Comparison of ENCODE assay signal across 8 cellular contexts in the genomic region with DNA sequence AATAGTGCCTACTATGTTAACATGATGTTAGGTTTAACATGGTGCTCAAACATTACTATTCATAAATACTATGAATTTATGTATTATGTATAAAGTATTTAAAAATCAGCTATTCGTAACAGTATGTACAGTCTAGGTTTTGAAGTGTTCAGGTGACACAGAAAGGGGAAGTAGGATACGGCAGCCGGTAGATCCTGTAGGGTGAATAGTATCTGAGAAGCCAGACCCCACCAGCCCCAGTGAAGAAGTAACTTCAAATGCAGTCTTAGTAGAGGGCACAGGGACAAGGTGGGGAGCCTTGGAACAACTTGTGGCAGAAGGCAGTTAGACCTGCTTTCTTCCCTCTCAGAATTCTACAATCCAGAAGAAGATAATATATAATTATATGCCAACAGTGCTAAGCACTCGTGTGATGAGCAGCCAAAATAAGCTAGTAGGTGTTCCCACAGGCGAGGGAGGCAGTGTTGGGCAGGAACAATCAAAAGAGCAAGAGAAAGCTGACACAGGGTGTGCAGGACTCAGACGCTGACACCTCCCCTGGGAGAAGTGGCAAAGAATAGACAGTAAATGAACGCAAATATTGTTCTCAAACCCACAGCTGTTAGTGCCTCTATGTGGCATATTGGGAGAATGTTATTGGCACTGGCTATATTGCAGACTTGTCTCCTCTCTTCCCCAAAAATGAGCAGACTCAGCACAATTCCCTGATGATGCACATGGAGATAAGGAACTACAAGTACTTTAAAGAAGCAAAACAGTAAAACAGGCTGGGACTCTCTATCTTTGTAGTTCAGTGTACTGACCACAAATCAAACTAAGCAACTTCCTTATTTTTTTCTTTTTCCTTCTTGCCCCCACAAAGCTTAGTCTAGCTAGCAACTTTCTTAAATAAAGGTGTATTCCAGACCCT. TPM values are rescaled to one million over a fixed set of nuclear protein-coding genes. Genes with fewer than 3 reads are reported as not detected.
DNase-seq lines count a peak whose midpoint lies in the region; ATAC-seq, FAIRE-seq and TF ChIP-seq lines count a peak whose summit lies in the region.

No MANE protein-coding gene starts in this region.

- no peak for TF ChIP-seq RAD21 in A549 (conservative IDR thresholded peaks at IDR 0.05 in 1 of 2, IDR thresholded peaks at IDR 0.05 in 1 of 2)
- no peak for TF ChIP-seq RAD21 in GM12878 (IDR thresholded peaks at IDR 0.05; ENCODE audit: insufficient read depth, low read depth, low read length)

- H3K79me2 ChIP-seq in GM12878 (ENCODE audit: control insufficient read depth, insufficient read depth, low read length) = peaks cover 60% of the 10 kb centered on the region

- RAD21 ChIA-PET in GM12878 (lab: Charles Lee; ENCODE audit: unreplicated experiment) = interaction anchor here (0.5 to 3.1 kb wide), 12 partner anchors 12 to 153 kb away, joined by 3 to 12 read pairs (median 4); partner anchors contain the start of gene HABP4

- TF ChIP-seq EP300 in A549 (IDR thresholded peaks at IDR 0.05) (no peak), GM12878 (IDR thresholded peaks at IDR 0.05; ENCODE audit: borderline replicate concordance in 1 of 2, control insufficient read depth in 1 of 2, low read depth in 2 of 2, low read length in 2 of 2) (0 out of 4 replicates have a peak, but pooled peaks of 1 of the 2 experiments have one; percentile 17)

- WGBS in A549 (ENCODE audit: missing lambda C conversion rate) = 78% methylated on average over 7 of the region's 7 CpGs
- WGBS in GM12878 (ENCODE audit: insufficient coverage, insufficient replicate concordance, low lambda C conversion rate, missing lambda C conversion rate) = 3% methylated on average over 7 of the region's 7 CpGs

- SMC1A ChIA-PET in GM12878 (lab: Charles Lee; ENCODE audit: uncharacterized antibody, unreplicated experiment) = interaction anchor here (0.7 to 2.4 kb wide), 21 partner anchors 11 to 441 kb away, joined by 3 to 15 read pairs (median 4); partner anchors contain the start of genes HABP4, SLC35D2 and ZNF782

- TF ChIP-seq CTCF in A549 (IDR thresholded peaks at IDR 0.05) (no peak), GM12878 (IDR thresholded peaks at IDR 0.05 in 2 of 3, conservative IDR thresholded peaks at IDR 0.05 in 1 of 3; ENCODE audit: control insufficient read depth in 2 of 3, extremely low read depth in 1 of 3, insufficient read depth in 1 of 3, low read depth in 3 of 3, low read length in 3 of 3) (peak in 1 of 3 experiments; percentile 22; a peak in 2 of 6 replicates)

- peaks cover 16% of the 10 kb centered on the region; the same call in 2 of the 3 replicates for H3K4me1 ChIP-seq in A549
- H3K4me1 ChIP-seq in GM12878 (ENCODE audit: control insufficient read depth, insufficient read depth, low read length) = peaks cover 20% of the 10 kb centered on the region

- intact Hi-C loops in GM12878 (cut with micrococcal nuclease; ENCODE audit: unreplicated experiment) = loop anchor here (10.0 kb wide), 1 partner anchor 151 kb away; no protein-coding TSS in a partner anchor

- FAIRE-seq in A549 (lab: Jason Lieb, UNC) (no peak), GM12878 (lab: Jason Lieb, UNC) (peak; percentile 56)

- no TSS peak for BruUV-seq in GM12878 (replicated peaks; lab: Mats Ljungman, UMichigan)

- no peak overlapping the region for H3K4me3 ChIP-seq in A549
- H3K4me3 ChIP-seq in GM12878 = peak overlapping the region; percentile 60
- H3K4me3 ChIP-seq in skin epidermis = no peak overlapping the region

- DNase-seq in A549 (ENCODE audit: low read depth in 1 of 2, low spot score in 1 of 2) = no peak
- DNase-seq in NCI-H1694 treated with DMSO at 0.1 percent for 48 hours (lab: John Stamatoyannopoulos, UW) = peak; percentile 15
- peak; percentile 66 for DNase-seq in GM12878 (ENCODE audit: low read depth, low spot score)
- DNase-seq in NCI-H510A (lab: John Stamatoyannopoulos, UW) = no peak
- no peak for DNase-seq in NCI-H446 treated with DMSO at 0.1 percent for 48 hours (lab: John Stamatoyannopoulos, UW)
- DNase-seq in NCI-H146 treated with DMSO at 0.1 percent for 48 hours (lab: John Stamatoyannopoulos, UW; ENCODE audit: unreplicated experiment) = no peak

- no peak for ATAC-seq in A549
- ATAC-seq in GM19035 (IDR thresholded peaks at IDR 0.05; ENCODE audit: unreplicated experiment) = peak; percentile 23
- peak; percentile 59 for ATAC-seq in GM12878

- no peaks in the 10 kb centered on the region for H4K20me1 ChIP-seq in GM12878 (ENCODE audit: control insufficient read depth, insufficient read depth)

- no peaks in the 10 kb centered on the region for H3K27me3 ChIP-seq in GM12878 (replicated peaks in 1 of 2; ENCODE audit: control insufficient read depth in 2 of 2, insufficient read depth in 2 of 2, low read length in 1 of 2)

- H3K4me2 ChIP-seq in A549 = no peak overlapping the region
- H3K4me2 ChIP-seq in GM12878 (ENCODE audit: control insufficient read depth, insufficient read depth) = peak overlapping the region; percentile 98

- H2AFZ ChIP-seq in GM12878 (ENCODE audit: control insufficient read depth, low read depth, low read length) = peak overlapping the region; percentile 77

- H3K27ac ChIP-seq in A549 (0 out of 6 replicates have a peak overlapping the region, but pooled peaks of 1 of the 2 experiments have one; percentile 6), GM12878 (ENCODE audit: control insufficient read depth, insufficient read depth) (peak overlapping the region; percentile 78), skin epidermis (peak overlapping the region in 13 of 21 experiments; percentile 1 to 81 (median 51))

- peak overlapping the region; percentile 55 for H3K9ac ChIP-seq in GM12878 (ENCODE audit: control insufficient read depth, insufficient read depth, low read length)

- POLR2A ChIA-PET in A549 (lab: Yijun Ruan, JAX) = interaction anchor here (0.8 kb wide), 1 partner anchor 69 kb away, joined by 4 read pairs; no protein-coding TSS in a partner anchor
- POLR2A ChIA-PET in GM12878 (lab: Charles Lee) = interaction anchor here (0.6 to 2.2 kb wide), 5 partner anchors 11 to 153 kb away, joined by 3 to 8 read pairs (median 5); partner anchors contain the start of gene HABP4

- H3K36me3 ChIP-seq in GM12878 (ENCODE audit: control insufficient read depth in 2 of 2, insufficient read depth in 2 of 2, low read length in 1 of 2) = no peaks in the 10 kb centered on the region; a peak in 1 of 4 replicates

- H3K9me3 ChIP-seq in A549 = no peaks in the 10 kb centered on the region
- H3K9me3 ChIP-seq in GM12878 (replicated peaks; ENCODE audit: control insufficient read depth, insufficient read depth, low read length) = no peaks in the 10 kb centered on the region

- CTCF ChIA-PET in A549 (lab: Yijun Ruan, JAX) = interaction anchor here (1.1 to 1.8 kb wide), 4 partner anchors 36 to 181 kb away, joined by 3 to 7 read pairs (median 4); partner anchors contain the start of gene HABP4
- CTCF ChIA-PET in GM12878 (lab: Yijun Ruan, JAX) = interaction anchor here (0.7 to 2.8 kb wide), 11 partner anchors 9 to 853 kb away, joined by 3 to 9 read pairs (median 4); partner anchors contain the start of gene HABP4

- in situ Hi-C loops in GM12878 (cut with MboI) = loop anchor here (10.0 to 25.0 kb wide), 2 partner anchors 1091 to 1224 kb away; partner anchors contain the start of genes NCBP1, TMOD1 and TSTD2

- TF ChIP-seq POLR2A in A549 (IDR thresholded peaks at IDR 0.05; ENCODE audit: low read length) = no peak
- no peak for TF ChIP-seq POLR2A in GM12878 (IDR thresholded peaks at IDR 0.05; ENCODE audit: low read depth, low read length)

RNA-seq across cellular contexts. Expression of gene ZNF367, which starts 4.6 kb away (rescaled TPM):
- polyA plus RNA-seq in A549 (2011; rRNA removed) (3.8 and 4.8 TPM in 2 replicates), A549 (2017; fragmentation: RNase III; extraction: RNeasy Plus Mini Kit Qiagen cat#74134 plus additional on column Dnase treatment) (8.2 to 8.3 TPM (median 8.3 TPM) in 3 replicates), GM12878 (2011; rRNA removed) (10.2 and 14.5 TPM in 2 replicates), GM12878 (2014; fragmentation: Illumina TruSeq; extraction: Trizol) (13.3 and 14.7 TPM in 2 replicates), GM12878 (2014; fragmentation: Nextera tagmentation; extraction: Ambion mirVana) (1 to 10 TPM; 3.9 to 5.5 TPM), GM12878 (2014; rRNA removed) (9.8 and 12.0 TPM in 2 replicates), GM12878 (2016; fragmentation: Nextera tagmentation; extraction: Ambion mirVana) (1 to 10 TPM; 2.9 to 6.2 TPM)
- 3.3 and 4.2 TPM in 2 replicates for polyA plus RNA-seq in A549 (2012; cell fraction: cytosol; rRNA removed)
- 5.3 and 5.4 TPM in 2 replicates for polyA plus RNA-seq in A549 (2012; cell fraction: nucleus; rRNA removed)
- polyA minus RNA-seq in A549 (2011; rRNA and poly(A)+ RNA removed) = 3.2 and 3.6 TPM in 2 replicates
- 9.3 and 9.5 TPM in 2 replicates for total RNA-seq in GM12878 (2013; cell fraction: nucleolus; rRNA removed)
- total RNA-seq in GM12878 (2014; rRNA removed) (16.3 and 17.8 TPM in 2 replicates), GM12878 (2014; rRNA removed; fragmentation: Illumina TruSeq; extraction: Trizol) (15.5 and 15.6 TPM in 2 replicates), GM12878 (2021) (14.3 and 15.7 TPM in 2 replicates)
- 3.8 TPM for polyA plus RNA-seq in GM12878 (2011; ENCODE audit: low read depth)
- 4.3 and 4.9 TPM in 2 replicates for polyA plus RNA-seq in GM12878 (2011; cell fraction: cytosol; rRNA removed)
- polyA plus RNA-seq in GM12878 (2011; cell fraction: nucleus; rRNA removed) = 5.7 and 6.0 TPM in 2 replicates
- 5.4 and 8.0 TPM in 2 replicates for polyA plus RNA-seq in GM12878 (2012)
- 4.0 and 5.5 TPM in 2 replicates for polyA minus RNA-seq in GM12878 (2011; rRNA and poly(A)+ RNA removed)
- polyA minus RNA-seq in GM12878 (2011; cell fraction: cytosol; rRNA and poly(A)+ RNA removed) = 4.9 and 5.6 TPM in 2 replicates
- 3.0 and 5.5 TPM in 2 replicates for polyA minus RNA-seq in GM12878 (2011; cell fraction: nucleus; rRNA and poly(A)+ RNA removed)

RNA-seq across cellular contexts. Expression of gene SLC35D2, which starts 30.1 kb away (rescaled TPM):
- polyA plus RNA-seq in A549 (2011; rRNA removed) = 29.8 and 30.9 TPM in 2 replicates
- 10.1 and 12.3 TPM in 2 replicates for polyA plus RNA-seq in A549 (2012; cell fraction: cytosol; rRNA removed)
- 4.6 and 8.6 TPM in 2 replicates for polyA plus RNA-seq in A549 (2012; cell fraction: nucleus; rRNA removed)
- polyA plus RNA-seq in A549 (2017; fragmentation: RNase III; extraction: RNeasy Plus Mini Kit Qiagen cat#74134 plus additional on column Dnase treatment) = 13.8 to 15.2 TPM (median 13.8 TPM) in 3 replicates
- polyA minus RNA-seq in A549 (2011; rRNA and poly(A)+ RNA removed) = 8.6 and 11.0 TPM in 2 replicates
- total RNA-seq in GM12878 (2013; cell fraction: nucleolus; rRNA removed) = 9.0 and 9.9 TPM in 2 replicates
- total RNA-seq in GM12878 (2014; rRNA removed) = 3.6 and 4.4 TPM in 2 replicates
- 5.2 and 5.5 TPM in 2 replicates for total RNA-seq in GM12878 (2014; rRNA removed; fragmentation: Illumina TruSeq; extraction: Trizol)
- 6.1 and 6.5 TPM in 2 replicates for total RNA-seq in GM12878 (2021)
- 6.9 TPM for polyA plus RNA-seq in GM12878 (2011; ENCODE audit: low read depth)
- 0.99 and 1.4 TPM in 2 replicates for polyA plus RNA-seq in GM12878 (2011; rRNA removed)
- 0.42 and 0.61 TPM in 2 replicates for polyA plus RNA-seq in GM12878 (2011; cell fraction: cytosol; rRNA removed)
- 0.51 and 0.61 TPM in 2 replicates for polyA plus RNA-seq in GM12878 (2011; cell fraction: nucleus; rRNA removed)
- 9.5 and 10.8 TPM in 2 replicates for polyA plus RNA-seq in GM12878 (2012)
- polyA plus RNA-seq in GM12878 (2014; fragmentation: Illumina TruSeq; extraction: Trizol) = 6.3 TPM in 2 replicates
- 1 to 10 TPM; 1.3 to 3.3 TPM for polyA plus RNA-seq in GM12878 (2014; fragmentation: Nextera tagmentation; extraction: Ambion mirVana)
- polyA plus RNA-seq in GM12878 (2014; rRNA removed) = 2.8 and 6.0 TPM in 2 replicates
- polyA plus RNA-seq in GM12878 (2016; fragmentation: Nextera tagmentation; extraction: Ambion mirVana) = 1 to 10 TPM in 1 of 2 experiments, under 1 TPM in 1; 0.64 to 3.2 TPM
- 0.66 and 1.3 TPM in 2 replicates for polyA minus RNA-seq in GM12878 (2011; rRNA and poly(A)+ RNA removed)
- polyA minus RNA-seq in GM12878 (2011; cell fraction: cytosol; rRNA and poly(A)+ RNA removed) = not detected in 2 replicates
- not detected in 2 replicates for polyA minus RNA-seq in GM12878 (2011; cell fraction: nucleus; rRNA and poly(A)+ RNA removed)

RNA-seq across cellular contexts. Expression of gene HABP4, which starts 36.4 kb away (rescaled TPM):
- 7.3 and 12.4 TPM in 2 replicates for polyA plus RNA-seq in A549 (2011; rRNA removed)
- polyA plus RNA-seq in A549 (2012; cell fraction: cytosol; rRNA removed) = 7.4 and 7.6 TPM in 2 replicates
- polyA plus RNA-seq in A549 (2012; cell fraction: nucleus; rRNA removed) = 3.3 and 5.9 TPM in 2 replicates
- polyA plus RNA-seq in A549 (2017; fragmentation: RNase III; extraction: RNeasy Plus Mini Kit Qiagen cat#74134 plus additional on column Dnase treatment) = 11.9 to 12.8 TPM (median 12.0 TPM) in 3 replicates
- polyA minus RNA-seq in A549 (2011; rRNA and poly(A)+ RNA removed) = 2.7 and 3.8 TPM in 2 replicates
- 4.0 and 4.4 TPM in 2 replicates for total RNA-seq in GM12878 (2013; cell fraction: nucleolus; rRNA removed)
- total RNA-seq in GM12878 (2014; rRNA removed) = 10.7 and 12.3 TPM in 2 replicates
- 13.1 and 13.6 TPM in 2 replicates for total RNA-seq in GM12878 (2014; rRNA removed; fragmentation: Illumina TruSeq; extraction: Trizol)
- total RNA-seq in GM12878 (2021) = 13.6 and 13.7 TPM in 2 replicates
- 2.1 TPM for polyA plus RNA-seq in GM12878 (2011; ENCODE audit: low read depth)
- 6.8 and 9.2 TPM in 2 replicates for polyA plus RNA-seq in GM12878 (2011; rRNA removed)
- polyA plus RNA-seq in GM12878 (2011; cell fraction: cytosol; rRNA removed) = 3.8 and 4.2 TPM in 2 replicates
- polyA plus RNA-seq in GM12878 (2011; cell fraction: nucleus; rRNA removed) = 3.4 and 3.9 TPM in 2 replicates
- polyA plus RNA-seq in GM12878 (2012) = 2.8 and 2.9 TPM in 2 replicates
- polyA plus RNA-seq in GM12878 (2014; fragmentation: Illumina TruSeq; extraction: Trizol) = 12.5 and 13.2 TPM in 2 replicates
- polyA plus RNA-seq in GM12878 (2014; fragmentation: Nextera tagmentation; extraction: Ambion mirVana) = 1 to 10 TPM; 4.4 to 5.7 TPM
- polyA plus RNA-seq in GM12878 (2014; rRNA removed) = 14.7 and 15.1 TPM in 2 replicates
- polyA plus RNA-seq in GM12878 (2016; fragmentation: Nextera tagmentation; extraction: Ambion mirVana) = 10 to 100 TPM in 1 of 2 experiments, 1 to 10 TPM in 1; 1.6 to 15.4 TPM
- 1.2 and 2.1 TPM in 2 replicates for polyA minus RNA-seq in GM12878 (2011; rRNA and poly(A)+ RNA removed)
- polyA minus RNA-seq in GM12878 (2011; cell fraction: cytosol; rRNA and poly(A)+ RNA removed) = 1.2 and 1.3 TPM in 2 replicates
- polyA minus RNA-seq in GM12878 (2011; cell fraction: nucleus; rRNA and poly(A)+ RNA removed) = 0.97 and 1.1 TPM in 2 replicates

Comparison
In these comparisons a context has a peak if more than half of its experiments do, and no peak if none do; other contexts are left out.
1. ATAC-seq: peak in GM19035 (single experiment) and GM12878 (single experiment); none in A549 (0 of 2).
2. DNase-seq: peak in NCI-H1694 treated with DMSO at 0.1 percent for 48 hours (single experiment) and GM12878 (single experiment); none in A549 (0 of 2), NCI-H510A (single experiment), NCI-H446 treated with DMSO at 0.1 percent for 48 hours (single experiment) and NCI-H146 treated with DMSO at 0.1 percent for 48 hours (single experiment).
3. Of the 24 proteins assayed by ChIP-seq in both GM12878 and A549: peak only in GM12878: CHD2; only in A549: none; in both: none; in neither: 20; mixed calls (peak in some experiments, not most) for 3.